20 cellular contexts compared by ENCODE assay signal in the genomic region with DNA sequence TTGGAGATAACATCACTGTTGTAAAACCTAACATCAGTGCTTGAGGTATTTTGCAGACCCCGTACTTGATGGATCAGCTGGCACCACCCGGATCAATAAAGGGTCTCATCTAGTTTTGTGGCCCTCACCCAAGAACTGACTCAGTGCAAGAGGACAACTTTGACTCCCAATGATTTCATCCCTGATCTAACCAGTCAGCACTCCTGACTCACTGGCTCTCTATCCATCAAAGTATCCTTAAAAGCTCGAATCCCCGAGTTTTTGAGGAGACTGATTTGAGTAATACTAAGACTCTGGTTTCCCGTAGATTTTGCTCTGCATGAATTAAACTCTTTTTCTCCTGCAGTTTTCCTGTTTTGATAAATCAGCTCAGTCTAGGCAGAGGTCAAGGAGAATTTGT.
"Had no signal": no experiment of that assay in that cellular context is flagged by ENCODE, and none has a peak within 500 bp of the region (broad histone marks: within the 10 kb centered on the region; RNA-seq: fewer than 3 reads in every experiment).

No MANE protein-coding gene starts in this region.

- ATAC-seq: HepG2 had no signal

- DNase-seq: IMR-90, Karpas-422, KG1, MM.1S, NCI-H1092 treated with DMSO at 0.1 percent for 48 hours, NCI-H1436, NCI-H187, NCI-H2029, NCI-H2081 treated with DMSO at 0.1 percent for 48 hours, NCI-H2171, NCI-H226, NCI-H446, NCI-H510A, NCI-H524 treated with DMSO at 0.1 percent for 48 hours, NCI-H69, NCI-H774, SHP77, SK-N-SH had no signal

- H3K9me3 ChIP-seq: SK-N-SH had no signal

- H3K27ac ChIP-seq: RWPE1 had no signal
